In genomic region chr21:38989745-38990423, GRCh38 we compare ENCODE assay signal across 2 cellular contexts.
A peak's percentile ranks its signal among the peaks of the same experiment; 100 is the strongest.
TF ChIP-seq lines count a peak whose summit lies in the region.

No MANE protein-coding gene starts in this region.

TF ChIP-seq in K562, 482 proteins besides CTCF, POLR2A, EP300 and RAD21:
- peak; percentile 44; the same call in 1 of the 2 replicates for TF ChIP-seq BHLHE40 (IDR thresholded peaks at IDR 0.05; ENCODE audit: low read length)
- no peak for TF ChIP-seq ZNF551 (CRISPR knock-in tag; IDR thresholded peaks at IDR 0.05)
- TF ChIP-seq ZNF586 (CRISPR knock-in tag; conservative IDR thresholded peaks at IDR 0.05), result no peak
- TF ChIP-seq KDM5B (IDR thresholded peaks at IDR 0.05; ENCODE audit: insufficient replicate concordance, low read depth, low read length), result no peak

TF ChIP-seq in HepG2, 621 proteins besides CTCF, POLR2A, EP300 and RAD21 (continues in another document):
- TF ChIP-seq, protein P1, sequence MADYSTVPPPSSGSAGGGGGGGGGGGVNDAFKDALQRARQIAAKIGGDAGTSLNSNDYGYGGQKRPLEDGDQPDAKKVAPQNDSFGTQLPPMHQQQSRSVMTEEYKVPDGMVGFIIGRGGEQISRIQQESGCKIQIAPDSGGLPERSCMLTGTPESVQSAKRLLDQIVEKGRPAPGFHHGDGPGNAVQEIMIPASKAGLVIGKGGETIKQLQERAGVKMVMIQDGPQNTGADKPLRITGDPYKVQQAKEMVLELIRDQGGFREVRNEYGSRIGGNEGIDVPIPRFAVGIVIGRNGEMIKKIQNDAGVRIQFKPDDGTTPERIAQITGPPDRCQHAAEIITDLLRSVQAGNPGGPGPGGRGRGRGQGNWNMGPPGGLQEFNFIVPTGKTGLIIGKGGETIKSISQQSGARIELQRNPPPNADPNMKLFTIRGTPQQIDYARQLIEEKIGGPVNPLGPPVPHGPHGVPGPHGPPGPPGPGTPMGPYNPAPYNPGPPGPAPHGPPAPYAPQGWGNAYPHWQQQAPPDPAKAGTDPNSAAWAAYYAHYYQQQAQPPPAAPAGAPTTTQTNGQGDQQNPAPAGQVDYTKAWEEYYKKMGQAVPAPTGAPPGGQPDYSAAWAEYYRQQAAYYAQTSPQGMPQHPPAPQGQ (CRISPR knock-in tag; IDR thresholded peaks at IDR 0.05; ENCODE audit: borderline replicate concordance), result no peak
- TF ChIP-seq YEATS2 (CRISPR knock-in tag; IDR thresholded peaks at IDR 0.05; ENCODE audit: borderline replicate concordance) (peak; percentile 29; the same call in 1 of the 2 replicates), NFKBIZ (CRISPR knock-in tag; IDR thresholded peaks at IDR 0.05) (0 out of 2 replicates have a peak, but pooled peaks have one; percentile 23), ZSCAN22 (CRISPR knock-in tag; IDR thresholded peaks at IDR 0.05) (no peak; the same call in 1 of the 2 replicates), HMG20A (CRISPR knock-in tag; IDR thresholded peaks at IDR 0.05; ENCODE audit: borderline replicate concordance) (peak; percentile 60; the same call in 1 of the 2 replicates), SP4 (CRISPR knock-in tag; IDR thresholded peaks at IDR 0.05) (peak; percentile 38; the same call in 1 of the 2 replicates), RARA (CRISPR knock-in tag; IDR thresholded peaks at IDR 0.05) (peak; percentile 77), ZNF260 (CRISPR knock-in tag; IDR thresholded peaks at IDR 0.05; ENCODE audit: borderline replicate concordance, low read depth) (no peak), HHEX (CRISPR knock-in tag; IDR thresholded peaks at IDR 0.05) (no peak), PRDM15 (CRISPR knock-in tag; IDR thresholded peaks at IDR 0.05) (no peak), ZBTB4 (CRISPR knock-in tag; IDR thresholded peaks at IDR 0.05; ENCODE audit: borderline replicate concordance) (no peak), EED (CRISPR knock-in tag; IDR thresholded peaks at IDR 0.05) (no peak), KAT2B (IDR thresholded peaks at IDR 0.05; ENCODE audit: borderline replicate concordance, low read depth, low read length) (no peak), CBFB (CRISPR knock-in tag; IDR thresholded peaks at IDR 0.05) (no peak), RBM22 (optimal IDR thresholded peaks at IDR 0.05; ENCODE audit: low read length) (no peak), ZNF709 (CRISPR knock-in tag; IDR thresholded peaks at IDR 0.05) (peak; percentile 71; the same call in 1 of the 2 replicates), AHDC1 (CRISPR knock-in tag; IDR thresholded peaks at IDR 0.05; ENCODE audit: borderline replicate concordance) (peak; percentile 64; the same call in 1 of the 2 replicates), RAD51 (IDR thresholded peaks at IDR 0.05; ENCODE audit: borderline replicate concordance) (no peak), TAF1 (CRISPR knock-in tag; IDR thresholded peaks at IDR 0.05) (no peak), ZNF34 (CRISPR knock-in tag; IDR thresholded peaks at IDR 0.05; ENCODE audit: borderline replicate concordance) (no peak), NR2C2 (CRISPR knock-in tag; IDR thresholded peaks at IDR 0.05; ENCODE audit: borderline replicate concordance) (no peak), ZNF724P (CRISPR knock-in tag; IDR thresholded peaks at IDR 0.05; ENCODE audit: borderline replicate concordance) (peak; percentile 59; the same call in 1 of the 2 replicates), ZNF160 (CRISPR knock-in tag; IDR thresholded peaks at IDR 0.05) (no peak), MAF1 (CRISPR knock-in tag; IDR thresholded peaks at IDR 0.05; ENCODE audit: borderline replicate concordance) (no peak), ZNF616 (CRISPR knock-in tag; IDR thresholded peaks at IDR 0.05; ENCODE audit: low read depth) (0 out of 2 replicates have a peak, but pooled peaks have one; percentile 35), ZNF644 (CRISPR knock-in tag; IDR thresholded peaks at IDR 0.05; ENCODE audit: low read depth) (0 out of 2 replicates have a peak, but pooled peaks have one; percentile 7)
- TF ChIP-seq, protein P2, sequence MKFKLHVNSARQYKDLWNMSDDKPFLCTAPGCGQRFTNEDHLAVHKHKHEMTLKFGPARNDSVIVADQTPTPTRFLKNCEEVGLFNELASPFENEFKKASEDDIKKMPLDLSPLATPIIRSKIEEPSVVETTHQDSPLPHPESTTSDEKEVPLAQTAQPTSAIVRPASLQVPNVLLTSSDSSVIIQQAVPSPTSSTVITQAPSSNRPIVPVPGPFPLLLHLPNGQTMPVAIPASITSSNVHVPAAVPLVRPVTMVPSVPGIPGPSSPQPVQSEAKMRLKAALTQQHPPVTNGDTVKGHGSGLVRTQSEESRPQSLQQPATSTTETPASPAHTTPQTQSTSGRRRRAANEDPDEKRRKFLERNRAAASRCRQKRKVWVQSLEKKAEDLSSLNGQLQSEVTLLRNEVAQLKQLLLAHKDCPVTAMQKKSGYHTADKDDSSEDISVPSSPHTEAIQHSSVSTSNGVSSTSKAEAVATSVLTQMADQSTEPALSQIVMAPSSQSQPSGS (CRISPR knock-in tag; IDR thresholded peaks at IDR 0.05), result no peak
- TF ChIP-seq, protein P3, sequence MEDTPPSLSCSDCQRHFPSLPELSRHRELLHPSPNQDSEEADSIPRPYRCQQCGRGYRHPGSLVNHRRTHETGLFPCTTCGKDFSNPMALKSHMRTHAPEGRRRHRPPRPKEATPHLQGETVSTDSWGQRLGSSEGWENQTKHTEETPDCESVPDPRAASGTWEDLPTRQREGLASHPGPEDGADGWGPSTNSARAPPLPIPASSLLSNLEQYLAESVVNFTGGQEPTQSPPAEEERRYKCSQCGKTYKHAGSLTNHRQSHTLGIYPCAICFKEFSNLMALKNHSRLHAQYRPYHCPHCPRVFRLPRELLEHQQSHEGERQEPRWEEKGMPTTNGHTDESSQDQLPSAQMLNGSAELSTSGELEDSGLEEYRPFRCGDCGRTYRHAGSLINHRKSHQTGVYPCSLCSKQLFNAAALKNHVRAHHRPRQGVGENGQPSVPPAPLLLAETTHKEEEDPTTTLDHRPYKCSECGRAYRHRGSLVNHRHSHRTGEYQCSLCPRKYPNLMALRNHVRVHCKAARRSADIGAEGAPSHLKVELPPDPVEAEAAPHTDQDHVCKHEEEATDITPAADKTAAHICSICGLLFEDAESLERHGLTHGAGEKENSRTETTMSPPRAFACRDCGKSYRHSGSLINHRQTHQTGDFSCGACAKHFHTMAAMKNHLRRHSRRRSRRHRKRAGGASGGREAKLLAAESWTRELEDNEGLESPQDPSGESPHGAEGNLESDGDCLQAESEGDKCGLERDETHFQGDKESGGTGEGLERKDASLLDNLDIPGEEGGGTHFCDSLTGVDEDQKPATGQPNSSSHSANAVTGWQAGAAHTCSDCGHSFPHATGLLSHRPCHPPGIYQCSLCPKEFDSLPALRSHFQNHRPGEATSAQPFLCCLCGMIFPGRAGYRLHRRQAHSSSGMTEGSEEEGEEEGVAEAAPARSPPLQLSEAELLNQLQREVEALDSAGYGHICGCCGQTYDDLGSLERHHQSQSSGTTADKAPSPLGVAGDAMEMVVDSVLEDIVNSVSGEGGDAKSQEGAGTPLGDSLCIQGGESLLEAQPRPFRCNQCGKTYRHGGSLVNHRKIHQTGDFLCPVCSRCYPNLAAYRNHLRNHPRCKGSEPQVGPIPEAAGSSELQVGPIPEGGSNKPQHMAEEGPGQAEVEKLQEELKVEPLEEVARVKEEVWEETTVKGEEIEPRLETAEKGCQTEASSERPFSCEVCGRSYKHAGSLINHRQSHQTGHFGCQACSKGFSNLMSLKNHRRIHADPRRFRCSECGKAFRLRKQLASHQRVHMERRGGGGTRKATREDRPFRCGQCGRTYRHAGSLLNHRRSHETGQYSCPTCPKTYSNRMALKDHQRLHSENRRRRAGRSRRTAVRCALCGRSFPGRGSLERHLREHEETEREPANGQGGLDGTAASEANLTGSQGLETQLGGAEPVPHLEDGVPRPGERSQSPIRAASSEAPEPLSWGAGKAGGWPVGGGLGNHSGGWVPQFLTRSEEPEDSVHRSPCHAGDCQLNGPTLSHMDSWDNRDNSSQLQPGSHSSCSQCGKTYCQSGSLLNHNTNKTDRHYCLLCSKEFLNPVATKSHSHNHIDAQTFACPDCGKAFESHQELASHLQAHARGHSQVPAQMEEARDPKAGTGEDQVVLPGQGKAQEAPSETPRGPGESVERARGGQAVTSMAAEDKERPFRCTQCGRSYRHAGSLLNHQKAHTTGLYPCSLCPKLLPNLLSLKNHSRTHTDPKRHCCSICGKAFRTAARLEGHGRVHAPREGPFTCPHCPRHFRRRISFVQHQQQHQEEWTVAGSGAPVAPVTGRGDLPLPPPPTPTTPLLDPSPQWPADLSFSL (CRISPR knock-in tag; IDR thresholded peaks at IDR 0.05), result peak; percentile 54; the same call in 1 of the 2 replicates
- TF ChIP-seq, protein P4, sequence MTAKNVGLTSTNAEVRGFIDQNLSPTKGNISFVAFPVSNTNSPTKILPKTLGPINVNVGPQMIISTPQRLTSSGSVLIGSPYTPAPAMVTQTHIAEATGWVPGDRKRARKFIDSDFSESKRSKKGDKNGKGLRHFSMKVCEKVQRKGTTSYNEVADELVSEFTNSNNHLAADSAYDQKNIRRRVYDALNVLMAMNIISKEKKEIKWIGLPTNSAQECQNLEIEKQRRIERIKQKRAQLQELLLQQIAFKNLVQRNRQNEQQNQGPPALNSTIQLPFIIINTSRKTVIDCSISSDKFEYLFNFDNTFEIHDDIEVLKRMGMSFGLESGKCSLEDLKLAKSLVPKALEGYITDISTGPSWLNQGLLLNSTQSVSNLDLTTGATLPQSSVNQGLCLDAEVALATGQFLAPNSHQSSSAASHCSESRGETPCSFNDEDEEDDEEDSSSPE (CRISPR knock-in tag; IDR thresholded peaks at IDR 0.05), result peak; percentile 73
